8 cellular contexts compared by ENCODE assay signal in the genomic region with DNA sequence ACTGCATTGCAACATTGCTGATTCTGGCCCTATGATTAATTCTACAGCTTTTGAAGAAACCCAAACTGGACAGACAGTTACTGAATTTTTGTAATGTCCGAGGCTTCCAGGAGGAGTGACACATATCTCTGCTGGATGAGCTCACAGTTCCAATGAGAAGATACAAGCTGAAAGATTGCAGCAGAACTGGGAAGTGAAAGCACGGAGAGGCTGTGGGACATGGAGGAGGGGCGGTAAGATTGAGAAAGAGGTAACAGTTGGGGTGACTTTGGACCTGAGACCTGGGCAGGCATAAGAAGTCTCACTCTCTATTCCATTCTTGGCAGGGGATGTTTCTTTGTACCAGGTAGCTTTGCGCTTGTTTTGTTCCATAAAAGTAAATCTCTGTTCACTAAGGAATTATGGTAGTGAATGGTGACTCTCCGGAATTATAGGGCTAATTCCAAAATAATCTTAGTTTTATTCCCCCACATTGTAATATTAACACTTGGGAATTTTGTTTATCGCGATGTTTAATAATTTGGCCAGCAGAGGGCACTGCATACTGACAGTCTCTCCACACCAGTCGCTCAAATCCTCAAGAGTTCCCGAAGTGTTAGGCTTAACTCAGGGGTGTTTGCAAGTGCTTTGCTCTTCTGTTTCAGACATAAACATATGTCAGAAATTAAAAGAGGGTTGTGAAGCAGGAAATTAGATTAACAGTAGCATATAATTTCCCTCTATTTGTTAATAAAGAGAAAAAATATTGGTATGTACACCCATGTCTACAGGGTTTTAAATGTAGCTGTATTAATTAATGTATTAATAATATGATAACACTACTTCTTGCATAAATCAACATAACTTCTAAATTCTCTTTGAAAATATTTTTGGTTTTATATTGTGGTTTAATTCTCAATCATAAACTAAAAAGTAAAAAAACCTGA.
DNase-seq lines count a peak whose midpoint lies in the region; ATAC-seq, FAIRE-seq and TF ChIP-seq lines count a peak whose summit lies in the region.

No MANE protein-coding gene starts in this region.

- no peaks in the 10 kb centered on the region for H3K9me3 ChIP-seq in prostate gland

- H3K36me3 ChIP-seq in prostate gland = no peaks in the 10 kb centered on the region

- H3K27ac ChIP-seq in prostate gland = no peak overlapping the region

- no peaks in the 10 kb centered on the region for H3K4me1 ChIP-seq in prostate gland (replicated peaks)

- peak; percentile 29 to 64 (median 60) for TF ChIP-seq CTCF in prostate gland (IDR thresholded peaks at IDR 0.05)

- FAIRE-seq in GM12892 (lab: Jason Lieb, UNC) = peak; percentile 70

- ATAC-seq in HG03280 (IDR thresholded peaks at IDR 0.05; ENCODE audit: unreplicated experiment) = peak; percentile 46

- intact Hi-C loops in prostate gland (cut with DNase I) = no loop called here

- no peak overlapping the region for H3K4me3 ChIP-seq in prostate gland

- TF ChIP-seq POLR2A in GM12892 (IDR thresholded peaks at IDR 0.05; ENCODE audit: low read depth, low read length) = no peak
- TF ChIP-seq POLR2A in prostate gland (IDR thresholded peaks at IDR 0.05) = no peak

- 12% methylated on average over 9 of the region's 9 CpGs for whole genome bisulfite sequencing in prostate gland

- no peaks in the 10 kb centered on the region for H3K27me3 ChIP-seq in prostate gland (replicated peaks; ENCODE audit: insufficient read depth)

- DNase-seq in Ammon's horn (ENCODE audit: low spot score) = peak; percentile 77
- DNase-seq in GM12892 (ENCODE audit: insufficient read length) = no peak
- DNase-seq in NCI-H69 (lab: John Stamatoyannopoulos, UW) = peak; percentile 90
- peak; percentile 17 for DNase-seq in activated T-cell treated with anti-CD3 and anti-CD28 coated beads for 4 hours
- peak; percentile 78 for DNase-seq in globus pallidus (ENCODE audit: low spot score)
- peak; percentile 28 for DNase-seq in prostate gland (ENCODE audit: low spot score)
- DNase-seq in cortex of kidney (lab: John Stamatoyannopoulos, UW) = no peak

Comparison
In these comparisons a context has a peak if more than half of its experiments do, and no peak if none do; other contexts are left out.
1. DNase-seq: peak in Ammon's horn (single experiment), NCI-H69 (single experiment), activated T-cell treated with anti-CD3 and anti-CD28 coated beads for 4 hours (single experiment), globus pallidus (single experiment) and prostate gland (single experiment); none in GM12892 (single experiment) and cortex of kidney (single experiment).